In genomic region chr1:156726549-156727226, GRCh38 we compare ENCODE assay signal across 8 cellular contexts. TPM values are rescaled to one million over a fixed set of nuclear protein-coding genes. Genes with fewer than 3 reads are reported as not detected.
DNase-seq lines count a peak whose midpoint lies in the region; ATAC-seq and TF ChIP-seq lines count a peak whose summit lies in the region.

No MANE protein-coding gene starts in this region.

- peaks cover 14% of the 10 kb centered on the region for H3K4me1 Mint-ChIP-seq in WTC11

- ATAC-seq in WTC11 = peak; percentile 4; the same call in 1 of the 2 replicates
- no peak for ATAC-seq in GM19023 (IDR thresholded peaks at IDR 0.05; ENCODE audit: unreplicated experiment)

- peak; percentile 82 for TF ChIP-seq CTCF in GM12873 (IDR thresholded peaks at IDR 0.05; ENCODE audit: insufficient read depth, low read depth, low read length, missing control alignments)
- peak; percentile 49 for TF ChIP-seq CTCF in WTC11 (IDR thresholded peaks at IDR 0.05)
- peak; percentile 73 for TF ChIP-seq CTCF in epithelial cell of proximal tubule (conservative IDR thresholded peaks at IDR 0.05; ENCODE audit: low read depth, low read length)
- peak; percentile 69 for TF ChIP-seq CTCF in osteoblast (IDR thresholded peaks at IDR 0.05; ENCODE audit: extremely low read depth, low read depth, low read length)

- H4K20me1 ChIP-seq in osteoblast (ENCODE audit: insufficient read depth, low read length) = peaks cover 47% of the 10 kb centered on the region

- peaks cover 30% of the 10 kb centered on the region for H3K36me3 ChIP-seq in osteoblast (ENCODE audit: insufficient read depth, low read length)

- H3K79me2 ChIP-seq in osteoblast (ENCODE audit: insufficient read depth, low read length) = peaks cover 69% of the 10 kb centered on the region

- H3K27ac Mint-ChIP-seq in WTC11 = no peak overlapping the region

- H3K4me1 ChIP-seq in osteoblast (ENCODE audit: insufficient read depth, low read length) = peaks cover 38% of the 10 kb centered on the region

- H3K9me3 Mint-ChIP-seq in WTC11 = no peaks in the 10 kb centered on the region

- POLR2A ChIA-PET in WTC11 (lab: Charles Lee) = interaction anchor here (0.6 to 5.3 kb wide), 10 partner anchors 11 to 132 kb away, joined by 3 to 57 read pairs (median 6); partner anchors contain the start of genes HDGF, INSRR, MRPL24 and NES

- peak; percentile 69 for DNase-seq in AG08396 (ENCODE audit: low spot score)
- peak; percentile 47 for DNase-seq in NCI-H2227 treated with DMSO at 0.1 percent for 48 hours (lab: John Stamatoyannopoulos, UW)
- DNase-seq in WTC11 (ENCODE audit: low spot score) = peak; percentile 66
- no peak for DNase-seq in epithelial cell of proximal tubule (ENCODE audit: low read depth)
- peak; percentile 93 for DNase-seq in osteoblast (ENCODE audit: insufficient read length, low spot score, missing footprints)
- DNase-seq in cortex of kidney (lab: John Stamatoyannopoulos, UW) = no peak

- no peak overlapping the region for H2AFZ ChIP-seq in osteoblast (ENCODE audit: low read length)

- no peaks in the 10 kb centered on the region for H3K9me3 ChIP-seq in osteoblast (ENCODE audit: low read depth, low read length)

- CTCF ChIA-PET in WTC11 (lab: Charles Lee) = interaction anchor here (0.6 to 9.5 kb wide), 74 partner anchors 9 to 439 kb away, joined by 3 to 682 read pairs (median 7); partner anchors contain the start of genes CRABP2, HAPLN2, HDGF and INSRR

- no peaks in the 10 kb centered on the region for H3K27me3 Mint-ChIP-seq in WTC11 (ENCODE audit: low read depth)

- no peak overlapping the region for H3K4me3 Mint-ChIP-seq in WTC11

- peaks cover 24% of the 10 kb centered on the region for H3K36me3 Mint-ChIP-seq in WTC11

- H3K27ac ChIP-seq in osteoblast (ENCODE audit: low read depth, low read length) = peak overlapping the region; percentile 100

- H3K4me3 ChIP-seq in epithelial cell of proximal tubule (ENCODE audit: low read depth, low read length) (peak overlapping the region; percentile 100), osteoblast (ENCODE audit: insufficient read depth, low read length) (peak overlapping the region; percentile 82)

- no peaks in the 10 kb centered on the region for H3K27me3 ChIP-seq in osteoblast (ENCODE audit: insufficient read depth, low read length)

- H3K4me2 ChIP-seq in osteoblast (ENCODE audit: insufficient read depth, low read length) = peak overlapping the region; percentile 94

TF ChIP-seq in WTC11, 78 proteins besides CTCF, POLR2A, EP300 and RAD21:
- no peak for TF ChIP-seq CDX4 (CRISPR knock-in tag; IDR thresholded peaks at IDR 0.05; ENCODE audit: borderline replicate concordance)
- no peak for TF ChIP-seq ZNF121 (CRISPR knock-in tag; IDR thresholded peaks at IDR 0.05)
- TF ChIP-seq SMAD3 (CRISPR knock-in tag; IDR thresholded peaks at IDR 0.05; ENCODE audit: borderline replicate concordance) = no peak
- TF ChIP-seq HMGXB4 (CRISPR knock-in tag; IDR thresholded peaks at IDR 0.05) = no peak
- no peak for TF ChIP-seq EMX1 (CRISPR knock-in tag; IDR thresholded peaks at IDR 0.05)
- no peak for TF ChIP-seq CREB1 (CRISPR knock-in tag; IDR thresholded peaks at IDR 0.05)

RNA-seq across cellular contexts. Expression of gene METTL25B, which starts 1.6 kb away (rescaled TPM):
- total RNA-seq in WTC11 (2021) (32.0 to 41.0 TPM (median 37.9 TPM) in 3 replicates), epithelial cell of proximal tubule (6.9 and 19.9 TPM in 2 replicates), osteoblast (8.3 and 12.7 TPM in 2 replicates)

RNA-seq across cellular contexts. Expression of gene ISG20L2, which starts 1.9 kb away (rescaled TPM):
- 37.2 to 43.8 TPM (median 42.2 TPM) in 3 replicates for total RNA-seq in WTC11 (2021)
- 19.4 and 26.4 TPM in 2 replicates for total RNA-seq in epithelial cell of proximal tubule
- 16.8 and 21.0 TPM in 2 replicates for total RNA-seq in osteoblast

RNA-seq across cellular contexts. Expression of gene MRPL24, which starts 14.2 kb away (rescaled TPM):
- total RNA-seq in WTC11 (2021) (35.1 to 37.4 TPM (median 35.2 TPM) in 3 replicates), epithelial cell of proximal tubule (47.7 and 65.8 TPM in 2 replicates), osteoblast (16.2 and 17.7 TPM in 2 replicates)

RNA-seq across cellular contexts. Expression of gene CRABP2, which starts 21.3 kb away (rescaled TPM):
- 135 to 195 TPM (median 186 TPM) in 3 replicates for total RNA-seq in WTC11 (2021)
- 12.2 and 77.1 TPM in 2 replicates for total RNA-seq in epithelial cell of proximal tubule
- 9.1 and 16.6 TPM in 2 replicates for total RNA-seq in osteoblast

RNA-seq across cellular contexts. Expression of gene HDGF, which starts 24.8 kb away (rescaled TPM):
- total RNA-seq in WTC11 (2021) (301 to 339 TPM (median 318 TPM) in 3 replicates), epithelial cell of proximal tubule (279 and 348 TPM in 2 replicates), osteoblast (167 and 177 TPM in 2 replicates)

Comparison
In these comparisons a context has a peak if more than half of its experiments do, and no peak if none do; other contexts are left out.
1. DNase-seq: peak in AG08396 (single experiment), NCI-H2227 treated with DMSO at 0.1 percent for 48 hours (single experiment), WTC11 (single experiment) and osteoblast (single experiment); none in epithelial cell of proximal tubule (single experiment) and cortex of kidney (single experiment).
2. Peak in every context shown above with its lines, with median percentiles within 50 percentile points of each other: CTCF ChIP-seq.